Comparison of ENCODE assay signal across 7 cellular contexts in the genomic region with DNA sequence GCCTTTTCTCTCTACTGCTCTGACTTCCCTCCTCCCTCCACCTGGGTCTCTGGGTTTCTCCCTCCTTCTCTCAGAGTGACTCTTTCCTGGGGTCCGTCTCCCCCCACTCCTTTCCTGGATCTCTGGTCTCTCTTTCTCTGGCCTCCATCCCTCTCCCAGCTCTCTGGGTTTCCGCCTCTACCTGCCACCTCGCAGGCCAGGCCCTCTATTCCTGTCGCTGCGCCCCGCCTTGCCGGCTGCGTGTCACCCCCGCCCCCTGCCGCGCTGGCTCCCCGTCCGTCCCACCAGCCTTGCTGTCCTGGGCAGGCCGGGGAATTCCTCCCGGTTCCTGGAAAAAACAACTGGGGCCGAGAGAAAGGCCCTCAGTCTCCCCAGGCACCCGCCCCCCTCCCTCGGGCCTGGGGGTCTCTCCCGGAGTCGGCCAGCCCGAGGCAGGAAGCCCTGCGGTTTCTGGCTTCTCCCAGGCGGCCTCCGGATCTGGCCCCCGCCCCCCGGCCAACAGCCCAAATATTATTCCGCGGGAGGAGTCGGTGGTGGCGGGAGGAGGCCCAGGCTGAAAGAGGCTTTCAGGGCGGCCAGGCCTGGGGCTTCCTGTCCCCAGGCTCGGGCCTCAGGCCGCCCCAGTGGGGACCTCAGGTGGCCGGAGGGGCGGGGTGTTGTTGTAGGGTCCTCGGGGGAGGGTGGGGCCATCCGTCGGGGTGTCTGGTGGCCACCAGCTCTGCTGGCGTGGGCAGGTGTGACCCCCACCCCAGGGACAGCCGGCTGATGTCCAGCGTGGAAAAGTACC. TPM values are rescaled to one million over a fixed set of nuclear protein-coding genes. Genes with fewer than 3 reads are reported as not detected.
DNase-seq lines count a peak whose midpoint lies in the region; ATAC-seq and TF ChIP-seq lines count a peak whose summit lies in the region.

No MANE protein-coding gene starts in this region.

- H3K36me3 ChIP-seq in Loucy (ENCODE audit: insufficient read depth, low read length) (no peaks in the 10 kb centered on the region), mammary epithelial cell (ENCODE audit: insufficient read depth, low read length) (no peaks in the 10 kb centered on the region), lung (ENCODE audit: control insufficient read depth in 2 of 2, insufficient read depth in 2 of 2, low read length in 2 of 2) (no peaks in the 10 kb centered on the region), thoracic aorta (no peaks in the 10 kb centered on the region), A673 (ENCODE audit: insufficient read depth, low read length, poor library complexity, severe bottlenecking) (no peaks in the 10 kb centered on the region)

- dilution Hi-C loops in mammary epithelial cell (cut with HindIII; ENCODE audit: low sequenced_read_pairs) = no loop called here

- intact Hi-C loops in mammary epithelial cell (cut with micrococcal nuclease) (no loop called here), A673 (cut with micrococcal nuclease; ENCODE audit: unreplicated experiment) (no loop called here)

- TF ChIP-seq CTCF in Loucy (conservative IDR thresholded peaks at IDR 0.05; ENCODE audit: low read length) (no peak), mammary epithelial cell (conservative IDR thresholded peaks at IDR 0.05 in 1 of 2, IDR thresholded peaks at IDR 0.05 in 1 of 2; ENCODE audit: extremely low read depth in 1 of 2, insufficient read depth in 1 of 2, low read depth in 1 of 2, low read length in 2 of 2) (no peak), lung (IDR thresholded peaks at IDR 0.05; ENCODE audit: control extremely low read depth, extremely low read depth) (no peak), thoracic aorta (IDR thresholded peaks at IDR 0.05) (no peak), A673 (conservative IDR thresholded peaks at IDR 0.05; ENCODE audit: low read depth, low read length) (no peak)

- H3K4me3 ChIP-seq in Loucy (ENCODE audit: low read length, poor library complexity, severe bottlenecking) = peak overlapping the region; percentile 60
- H3K4me3 ChIP-seq in mammary epithelial cell (replicated peaks in 1 of 3; ENCODE audit: insufficient read depth in 1 of 3, low read depth in 2 of 3, low read length in 3 of 3) = no peak overlapping the region
- H3K4me3 ChIP-seq in lung = peak overlapping the region; percentile 13
- H3K4me3 ChIP-seq in thoracic aorta = peak overlapping the region; percentile 29
- no peak overlapping the region for H3K4me3 ChIP-seq in A673 (ENCODE audit: low read depth, low read length, poor library complexity, severe bottlenecking)

- BruUV-seq in mammary epithelial cell (replicated peaks; lab: Mats Ljungman, UMichigan) (no TSS peak), A673 (replicated peaks; lab: Mats Ljungman, UMichigan) (no TSS peak)

- no peak for DNase-seq in mammary epithelial cell
- no peak for DNase-seq in lung (ENCODE audit: low spot score)
- no peak for DNase-seq in thoracic aorta (ENCODE audit: low spot score)
- no peak for DNase-seq in A673 (ENCODE audit: low spot score)
- DNase-seq in ureter (ENCODE audit: low spot score) = no peak

- WGBS in mammary epithelial cell (ENCODE audit: low coverage, missing lambda C conversion rate) = 19% methylated on average over 4 of the region's 41 CpGs
- WGBS in lung, 2 donors = 2 to 7% methylated on average over 41 of the region's 41 CpGs

- POLR2A ChIA-PET in A673 (lab: Charles Lee; ENCODE audit: low non-redundant PET) = no interaction called here

- no peaks in the 10 kb centered on the region for H3K9me2 ChIP-seq in Loucy (replicated peaks; ENCODE audit: low read depth, low read length)

- CTCF ChIA-PET in mammary epithelial cell (lab: Charles Lee; ENCODE audit: low non-redundant PET) (no interaction called here), A673 (lab: Charles Lee) (no interaction called here)

- no peaks in the 10 kb centered on the region for H3F3A ChIP-seq in Loucy (ENCODE audit: low read depth)

- H2AFZ ChIP-seq in Loucy (ENCODE audit: low read length) = peak overlapping the region; percentile 69
- H2AFZ ChIP-seq in mammary epithelial cell (ENCODE audit: low read depth, low read length) = peak overlapping the region; percentile 78

- no peaks in the 10 kb centered on the region for H3K79me2 ChIP-seq in Loucy (ENCODE audit: insufficient read depth, low read length)
- no peaks in the 10 kb centered on the region for H3K79me2 ChIP-seq in mammary epithelial cell (ENCODE audit: insufficient read depth, low read length)

- in situ Hi-C loops in mammary epithelial cell (cut with MboI; ENCODE audit: low sequenced_read_pairs in 2 of 2) = no loop called here

- no peaks in the 10 kb centered on the region for H4K20me1 ChIP-seq in Loucy (ENCODE audit: insufficient read depth, low read length, poor library complexity, severe bottlenecking)
- H4K20me1 ChIP-seq in mammary epithelial cell (ENCODE audit: insufficient read depth, low read length) = no peaks in the 10 kb centered on the region

- peak overlapping the region; percentile 64 for H3K9ac ChIP-seq in Loucy (ENCODE audit: low read depth, low read length, poor library complexity, severe bottlenecking)
- H3K9ac ChIP-seq in mammary epithelial cell (ENCODE audit: insufficient read depth, low read length) = no peak overlapping the region

- no peaks in the 10 kb centered on the region for H3K9me3 ChIP-seq in Loucy (ENCODE audit: insufficient read depth, low read depth, low read length)
- no peaks in the 10 kb centered on the region for H3K9me3 ChIP-seq in mammary epithelial cell (replicated peaks; ENCODE audit: insufficient read depth, low read length)
- H3K9me3 ChIP-seq in lung (ENCODE audit: control insufficient read depth in 2 of 2, insufficient read depth in 1 of 2, low read length in 1 of 2) = no peaks in the 10 kb centered on the region
- no peaks in the 10 kb centered on the region for H3K9me3 ChIP-seq in thoracic aorta
- H3K9me3 ChIP-seq in A673 (ENCODE audit: low read depth, low read length, poor library complexity, severe bottlenecking) = no peaks in the 10 kb centered on the region

- H3K4me2 ChIP-seq in Loucy (ENCODE audit: low read depth, low read length, poor library complexity, severe bottlenecking) (peak overlapping the region; percentile 64), mammary epithelial cell (ENCODE audit: insufficient read depth, low read depth, low read length) (no peak overlapping the region)

- H3K4me1 ChIP-seq in Loucy (ENCODE audit: insufficient read depth, low read length, poor library complexity, severe bottlenecking) (peaks cover 20% of the 10 kb centered on the region), mammary epithelial cell (ENCODE audit: insufficient read depth, low read length) (peaks cover 2% of the 10 kb centered on the region), lung (ENCODE audit: control insufficient read depth in 2 of 2, insufficient read depth in 2 of 2, low read length in 2 of 2) (peaks cover 0 to 3% of the 10 kb centered on the region in 2 donors), thoracic aorta (ENCODE audit: control insufficient read depth in 1 of 2, low read depth in 2 of 2) (peaks cover 5 to 9% of the 10 kb centered on the region in 2 donors), A673 (ENCODE audit: insufficient read depth, low read length, poor library complexity, severe bottlenecking) (no peaks in the 10 kb centered on the region)

- H3K27ac ChIP-seq in mammary epithelial cell (ENCODE audit: insufficient read depth, low read depth, low read length) (no peak overlapping the region), lung (ENCODE audit: low read depth in 1 of 2, low read length in 1 of 2) (peak overlapping the region in 1 of 2 donors; percentile 42), thoracic aorta (no peak overlapping the region), A673 (ENCODE audit: low read depth, low read length, poor library complexity, severe bottlenecking) (no peak overlapping the region)

- H3K27me3 ChIP-seq in Loucy (ENCODE audit: insufficient read depth, low read length, poor library complexity, severe bottlenecking) (no peaks in the 10 kb centered on the region), mammary epithelial cell (ENCODE audit: insufficient read depth, low read length) (no peaks in the 10 kb centered on the region), lung (ENCODE audit: control insufficient read depth, insufficient read depth) (no peaks in the 10 kb centered on the region), thoracic aorta (replicated peaks; ENCODE audit: insufficient read depth) (no peaks in the 10 kb centered on the region), A673 (replicated peaks; ENCODE audit: insufficient read depth, low read depth, low read length, poor library complexity) (no peaks in the 10 kb centered on the region)

- ATAC-seq in lung (ENCODE audit: insufficient read depth, low FRiP score) (no peak), thoracic aorta (ENCODE audit: insufficient number of reproducible peaks, low FRiP score, low read depth) (no peak), GM21423 (IDR thresholded peaks at IDR 0.05; ENCODE audit: unreplicated experiment) (no peak)

RNA-seq across cellular contexts. Expression of a gene that starts 9.3 kb away (rescaled TPM):
- total RNA-seq in mammary epithelial cell (10 to 100 TPM; 15.9 to 28.0 TPM), lung (10 to 100 TPM; 21.8 to 24.3 TPM), thoracic aorta (10 to 100 TPM; 25.0 to 25.5 TPM), A673 (2021) (29.7 and 34.5 TPM in 2 replicates), ureter (22.0 TPM)
- polyA plus RNA-seq in mammary epithelial cell (5.7 TPM), lung (10 to 100 TPM; 10.9 to 16.5 TPM)
- polyA minus RNA-seq in mammary epithelial cell = 6.1 TPM

RNA-seq across cellular contexts. Expression of a gene that starts 12.5 kb away (rescaled TPM):
- total RNA-seq in mammary epithelial cell = not detected
- not detected for polyA plus RNA-seq in mammary epithelial cell
- polyA minus RNA-seq in mammary epithelial cell = not detected
- total RNA-seq in lung = under 1 TPM; 0.43 to 0.49 TPM
- under 1 TPM; 0.53 to 0.68 TPM for polyA plus RNA-seq in lung
- not detected for total RNA-seq in thoracic aorta
- total RNA-seq in A673 (2021) = not detected in 2 replicates
- total RNA-seq in ureter = not detected

RNA-seq across cellular contexts. Expression of a gene that starts 13.7 kb away (rescaled TPM):
- 10 to 100 TPM; 32.3 to 81.6 TPM for total RNA-seq in mammary epithelial cell
- 56.2 TPM for polyA plus RNA-seq in mammary epithelial cell
- polyA minus RNA-seq in mammary epithelial cell = 163 TPM
- 10 to 100 TPM; 47.5 to 82.1 TPM for total RNA-seq in lung
- polyA plus RNA-seq in lung = 100 to 1,000 TPM in 1 of 2 donors, 10 to 100 TPM in 1; 40.3 to 125 TPM
- 10 to 100 TPM; 48.8 to 84.7 TPM for total RNA-seq in thoracic aorta
- 85.5 and 92.4 TPM in 2 replicates for total RNA-seq in A673 (2021)
- total RNA-seq in ureter = 81.1 TPM

RNA-seq across cellular contexts. Expression of a gene that starts 25.8 kb away (rescaled TPM):
- total RNA-seq in mammary epithelial cell = 1 to 10 TPM; 1.8 to 8.9 TPM
- 1.4 TPM for polyA plus RNA-seq in mammary epithelial cell
- polyA minus RNA-seq in mammary epithelial cell = 1.8 TPM
- 1 to 10 TPM; 2.9 to 6.7 TPM for total RNA-seq in lung
- polyA plus RNA-seq in lung = 1 to 10 TPM; 3.8 to 5.3 TPM
- total RNA-seq in thoracic aorta = 1 to 10 TPM; 6.1 to 8.8 TPM
- 11.4 and 13.5 TPM in 2 replicates for total RNA-seq in A673 (2021)
- total RNA-seq in ureter = 5.5 TPM

RNA-seq across cellular contexts. Expression of a gene that starts 38.0 kb away (rescaled TPM):
- not detected for total RNA-seq in mammary epithelial cell
- not detected for polyA plus RNA-seq in mammary epithelial cell
- not detected for polyA minus RNA-seq in mammary epithelial cell
- total RNA-seq in lung = not detected
- polyA plus RNA-seq in lung = not detected
- not detected for total RNA-seq in thoracic aorta
- not detected in 2 replicates for total RNA-seq in A673 (2021)
- total RNA-seq in ureter = not detected

Comparison
In these comparisons a context has a peak if more than half of its experiments do, and no peak if none do; other contexts are left out.
1. H3K4me3 ChIP-seq: peak in Loucy (single experiment), lung (single experiment) and thoracic aorta (single experiment); none in mammary epithelial cell (0 of 3) and A673 (single experiment).